ENCODE assay signal across 8 cellular contexts in genomic region chr22:23786752-23787599, GRCh38. TPM values are rescaled to one million over a fixed set of nuclear protein-coding genes. Genes with fewer than 3 reads are reported as not detected.
DNase-seq lines count a peak whose midpoint lies in the region; ATAC-seq, FAIRE-seq and TF ChIP-seq lines count a peak whose summit lies in the region.

SMARCB1 (plus strand) TSS chr22:23786966; CDS start chr22:23787170, 204 bp downstream.

- H2AFZ ChIP-seq in SU-DHL-6 (ENCODE audit: low read depth, low read length, severe bottlenecking) = peak within 1 kb of the TSS; percentile 81

- peak within 1 kb of the TSS; percentile 90 for H3K4me3 Mint-ChIP-seq in activated naive CD8-positive, alpha-beta T cell treated with anti-CD3 and anti-CD28 coated beads for 36 hours

- H3K9me3 ChIP-seq in SU-DHL-6 (ENCODE audit: insufficient read depth, low read length) (no peaks in the 10 kb centered on the region), pancreas (no peaks in the 10 kb centered on the region), thymus (ENCODE audit: control insufficient read depth) (no peaks in the 10 kb centered on the region)

- H3K4me3 ChIP-seq in SU-DHL-6 (ENCODE audit: insufficient read depth, low read length, poor library complexity, severe bottlenecking) = peak within 1 kb of the TSS; percentile 81
- H3K4me3 ChIP-seq in pancreas = peak within 1 kb of the TSS; percentile 60 to 94 (median 88)
- H3K4me3 ChIP-seq in thymus (ENCODE audit: low read length) = peak within 1 kb of the TSS; percentile 94

- peak within 1 kb of the TSS; percentile 94 for H3K27ac Mint-ChIP-seq in activated naive CD8-positive, alpha-beta T cell treated with anti-CD3 and anti-CD28 coated beads for 36 hours

- intact Hi-C loops in Right ventricle myocardium inferior (cut with DNase I) (loop anchor here (2.0 to 5.0 kb wide), 3 partner anchors 18 to 60 kb away; no protein-coding TSS in a partner anchor), pancreas (cut with DNase I) (no loop called here)

- peaks cover 47% of the 10 kb centered on the region for H3K79me2 ChIP-seq in SU-DHL-6 (ENCODE audit: insufficient read depth, low read length)

- H3K36me3 ChIP-seq in SU-DHL-6 (ENCODE audit: low read length) (no peaks in the 10 kb centered on the region), pancreas (peaks cover 0 to 3% (median 0%) of the 10 kb centered on the region in 3 donors), thymus (ENCODE audit: control insufficient read depth, insufficient read depth) (peaks cover 11% of the 10 kb centered on the region)

- H3F3A ChIP-seq in SU-DHL-6 (ENCODE audit: insufficient read depth) = no peaks in the 10 kb centered on the region; the same call in 1 of the 2 replicates

- 0% methylated on average over 84 to 97 of the region's 97 CpGs for WGBS in pancreas, 2 donors
- under 1% methylated on average over 97 of the region's 97 CpGs for WGBS in thymus

- H3K9ac ChIP-seq in SU-DHL-6 (ENCODE audit: low read length) = peak within 1 kb of the TSS; percentile 96

- TF ChIP-seq CTCF in SU-DHL-6 (IDR thresholded peaks at IDR 0.05; ENCODE audit: insufficient read depth, low read length, poor library complexity, severe bottlenecking) (no peak), pancreas (IDR thresholded peaks at IDR 0.05) (no peak)

- ATAC-seq in Right ventricle myocardium inferior = peak; percentile 93
- peak; percentile 95 to 97 (median 96) for ATAC-seq in pancreas

- no peak for FAIRE-seq in pancreas (lab: Jason Lieb, UNC)

- H3K9me2 ChIP-seq in SU-DHL-6 (replicated peaks; ENCODE audit: insufficient read depth, low read length) = no peaks in the 10 kb centered on the region

- DNase-seq in GF-D8 (lab: John Stamatoyannopoulos, UW) (peak; percentile 60), HCEC 1CT (peak; percentile 90), NAMALWA (ENCODE audit: low spot score) (peak; percentile 87), Right ventricle myocardium inferior (ENCODE audit: missing footprints) (peak; percentile 98), pancreas (peak; percentile 82 to 96 (median 90))
- peak; percentile 89 for DNase-seq in activated naive CD8-positive, alpha-beta T cell treated with anti-CD3 and anti-CD28 coated beads for 36 hours

- H4K20me1 ChIP-seq in SU-DHL-6 (ENCODE audit: low read depth, low read length) = peaks cover 6% of the 10 kb centered on the region; the same call in 1 of the 2 replicates

- H3K9me3 Mint-ChIP-seq in activated naive CD8-positive, alpha-beta T cell treated with anti-CD3 and anti-CD28 coated beads for 36 hours = no peaks in the 10 kb centered on the region

- H3K27me3 Mint-ChIP-seq in activated naive CD8-positive, alpha-beta T cell treated with anti-CD3 and anti-CD28 coated beads for 36 hours = no peaks in the 10 kb centered on the region

- peaks cover 9% of the 10 kb centered on the region for H3K36me3 Mint-ChIP-seq in activated naive CD8-positive, alpha-beta T cell treated with anti-CD3 and anti-CD28 coated beads for 36 hours

- H3K4me1 ChIP-seq in pancreas (peaks cover 16 to 33% (median 16%) of the 10 kb centered on the region in 3 donors), thymus (ENCODE audit: control insufficient read depth, insufficient read depth, low read length) (peaks cover 48% of the 10 kb centered on the region)

- H3K4me1 Mint-ChIP-seq in activated naive CD8-positive, alpha-beta T cell treated with anti-CD3 and anti-CD28 coated beads for 36 hours = peaks cover 24% of the 10 kb centered on the region

- H3K27me3 ChIP-seq in SU-DHL-6 (ENCODE audit: low read length) (no peaks in the 10 kb centered on the region), pancreas (no peaks in the 10 kb centered on the region), thymus (ENCODE audit: control insufficient read depth, insufficient read depth) (no peaks in the 10 kb centered on the region)

- peak within 1 kb of the TSS; percentile 93 for H3K27ac ChIP-seq in SU-DHL-6 (ENCODE audit: low read depth, low read length)
- H3K27ac ChIP-seq in pancreas = peak within 1 kb of the TSS; percentile 97 to 100 (median 99)
- H3K27ac ChIP-seq in thymus (ENCODE audit: low read depth) = peak within 1 kb of the TSS; percentile 100

- peak within 1 kb of the TSS; percentile 84 for H3K4me2 ChIP-seq in SU-DHL-6 (ENCODE audit: low read depth, low read length, poor library complexity, severe bottlenecking)

RNA-seq across cellular contexts. Expression of gene SMARCB1, which starts in this region (rescaled TPM):
- 10 to 100 TPM; 94.3 to 94.5 TPM for total RNA-seq in activated naive CD8-positive, alpha-beta T cell treated with anti-CD3 and anti-CD28 coated beads for 36 hours
- total RNA-seq in Right ventricle myocardium inferior = 52.5 TPM
- 10 to 100 TPM; 25.2 to 36.8 (median 30.4) TPM for total RNA-seq in pancreas
- 10 to 100 TPM; 28.2 to 37.1 TPM for polyA plus RNA-seq in pancreas
- polyA plus RNA-seq in thymus = 35.3 TPM

Comparison
In these comparisons a context has a peak if more than half of its experiments do, and no peak if none do; other contexts are left out.
1. Peak in every context shown above with its lines: DNase-seq, ATAC-seq, H3K4me3 ChIP-seq and H3K27ac ChIP-seq.